In the genomic region with DNA sequence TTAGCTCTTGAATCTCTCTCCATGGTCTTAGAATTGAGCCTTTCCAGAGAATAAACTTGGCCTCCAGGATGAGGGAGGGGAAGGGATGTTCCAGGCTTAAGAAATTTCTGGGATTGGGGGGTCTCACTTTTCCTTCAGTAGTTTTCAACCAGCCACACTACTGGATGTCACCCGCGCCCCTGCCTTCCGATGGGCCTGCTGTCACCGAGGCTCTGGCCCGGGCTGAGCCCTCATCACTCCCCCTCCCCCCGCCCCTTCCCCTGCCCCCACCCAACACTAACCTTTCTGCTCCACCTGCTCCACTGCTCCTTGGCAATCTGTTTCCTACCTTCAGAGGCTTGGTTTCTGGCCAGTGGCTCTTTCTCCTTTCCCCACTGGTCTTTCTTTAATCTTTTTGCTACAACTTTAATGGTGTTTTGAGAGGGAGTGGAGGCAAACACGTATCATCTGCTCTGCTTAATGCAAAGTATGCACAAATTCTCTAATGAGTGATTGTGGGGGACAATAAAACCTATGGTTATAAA, we compare ENCODE assay signal across 17 cellular contexts.
DNase-seq lines count a peak whose midpoint lies in the region; ATAC-seq, FAIRE-seq and TF ChIP-seq lines count a peak whose summit lies in the region.
"Had no signal": no experiment of that assay in that cellular context is flagged by ENCODE, and none has a peak within 500 bp of the region (broad histone marks: within the 10 kb centered on the region; RNA-seq: fewer than 3 reads in every experiment).

No MANE protein-coding gene starts in this region.

- H3K27me3 ChIP-seq in HCT116 (ENCODE audit: insufficient read depth, low read length) (no peaks in the 10 kb centered on the region), keratinocyte (ENCODE audit: control insufficient read depth, extremely low read depth, insufficient read depth, low read length) (no peaks in the 10 kb centered on the region), smooth muscle cell (ENCODE audit: low read depth) (no peaks in the 10 kb centered on the region)
- H3K27me3 ChIP-seq: ascending aorta, gastrocnemius medialis had no signal

- H3K4me3 Mint-ChIP-seq in T-helper 17 cell = peak overlapping the region; percentile 39
- H3K4me3 Mint-ChIP-seq in activated CD4-positive, alpha-beta T cell treated with anti-CD3 and anti-CD28 coated beads, Interleukin-2, amount 10 ng/mL, durations not matched to agents 24 days and 14 days = no peak overlapping the region

- no peaks in the 10 kb centered on the region for H3K9me1 ChIP-seq in keratinocyte (ENCODE audit: control insufficient read depth, extremely low read depth, insufficient read depth, low read length)

- H3K27ac Mint-ChIP-seq in T-helper 17 cell = no peak overlapping the region
- H3K27ac Mint-ChIP-seq in activated CD4-positive, alpha-beta T cell treated with anti-CD3 and anti-CD28 coated beads, Interleukin-2, amount 10 ng/mL, durations not matched to agents 24 days and 14 days = no peak overlapping the region

- peaks cover 7% of the 10 kb centered on the region for H3K4me1 Mint-ChIP-seq in T-helper 17 cell
- peaks cover 2% of the 10 kb centered on the region for H3K4me1 Mint-ChIP-seq in activated CD4-positive, alpha-beta T cell treated with anti-CD3 and anti-CD28 coated beads, Interleukin-2, amount 10 ng/mL, durations not matched to agents 24 days and 14 days

- H3F3A ChIP-seq in smooth muscle cell (ENCODE audit: low read depth) = peaks cover 20% of the 10 kb centered on the region

- ATAC-seq in HCT116 = no peak
- no peak for ATAC-seq in T-helper 17 cell
- ATAC-seq: gastrocnemius medialis had no signal

- no peaks in the 10 kb centered on the region for H3K27me3 Mint-ChIP-seq in T-helper 17 cell
- H3K27me3 Mint-ChIP-seq in activated CD4-positive, alpha-beta T cell treated with anti-CD3 and anti-CD28 coated beads, Interleukin-2, amount 10 ng/mL, durations not matched to agents 24 days and 14 days = no peaks in the 10 kb centered on the region

- H3K4me2 ChIP-seq in HCT116 (ENCODE audit: low read length) (peak overlapping the region; percentile 48), keratinocyte (ENCODE audit: control insufficient read depth, extremely low read depth, insufficient read depth, low read depth, low read length) (peak overlapping the region; percentile 50), smooth muscle cell (peak overlapping the region; percentile 69)

- no peak overlapping the region for H3K4me3 ChIP-seq in HCT116 (replicated peaks in 1 of 2; ENCODE audit: low read depth in 1 of 2, low read length in 2 of 2)
- no peak overlapping the region for H3K4me3 ChIP-seq in keratinocyte (ENCODE audit: control insufficient read depth in 2 of 3, extremely low read depth in 1 of 3, insufficient read depth in 2 of 3, low read depth in 1 of 3, low read length in 3 of 3)
- no peak overlapping the region for H3K4me3 ChIP-seq in smooth muscle cell
- no peak overlapping the region for H3K4me3 ChIP-seq in foreskin fibroblast (ENCODE audit: low read depth in 1 of 2, low read length in 2 of 2)
- H3K4me3 ChIP-seq: ascending aorta, gastrocnemius medialis had no signal

- RAD21 ChIA-PET in HCT116 (lab: Charles Lee; ENCODE audit: low non-redundant PET in 1 of 2, low total read pairs in 2 of 2, uncharacterized antibody in 2 of 2, unreplicated experiment in 2 of 2) = no interaction called here

- intact Hi-C loops in HCT116 (cut with micrococcal nuclease) = no loop called here
- intact Hi-C loops in activated CD4-positive, alpha-beta T cell treated with anti-CD3 and anti-CD28 coated beads, Interleukin-2, amount 10 ng/mL, durations not matched to agents 24 days and 14 days (cut with micrococcal nuclease) = loop anchor here (5.0 kb wide), 1 partner anchor 836 kb away; no protein-coding TSS in a partner anchor

- no peak for FAIRE-seq in keratinocyte (lab: Jason Lieb, UNC)
- FAIRE-seq: colon, TTC549 had no signal

- H3K9me3 ChIP-seq in HCT116 (ENCODE audit: control insufficient read depth in 1 of 2, insufficient read depth in 1 of 2, low read depth in 1 of 2, low read length in 2 of 2) = no peaks in the 10 kb centered on the region
- no peaks in the 10 kb centered on the region for H3K9me3 ChIP-seq in T-helper 17 cell (ENCODE audit: control insufficient read depth, low read length, poor library complexity, severe bottlenecking)
- H3K9me3 ChIP-seq in keratinocyte (ENCODE audit: control insufficient read depth, low read depth, low read length) = no peaks in the 10 kb centered on the region
- H3K9me3 ChIP-seq in smooth muscle cell (replicated peaks; ENCODE audit: low read depth) = no peaks in the 10 kb centered on the region
- H3K9me3 ChIP-seq: ascending aorta, Caco-2, gastrocnemius medialis had no signal

- DNase-seq in HCT116 (ENCODE audit: low read depth, low spot score) = no peak
- DNase-seq in T-helper 17 cell = no peak
- DNase-seq in keratinocyte (ENCODE audit: low read depth, low spot score) = no peak
- DNase-seq in smooth muscle cell (lab: John Stamatoyannopoulos, UW; ENCODE audit: unreplicated experiment) = no peak
- DNase-seq in foreskin fibroblast = no peak
- no peak for DNase-seq in activated CD4-positive, alpha-beta T cell treated with anti-CD3 and anti-CD28 coated beads, Interleukin-2, amount 10 ng/mL, durations not matched to agents 24 days and 14 days
- DNase-seq in activated effector memory CD4-positive, alpha-beta T cell treated with Interleukin-2 at 50 U/mL for 16 hours = no peak
- DNase-seq: activated CD4-positive, alpha-beta T cell treated with anti-CD3 and anti-CD28 coated beads, Interleukin-2, amount 50 U/mL, for 1 hour; activated naive CD4-positive, alpha-beta T cell treated with Interleukin-2 at 50 U/mL for 16 hours; AML-193; Caco-2; gastrocnemius medialis; NCI-H2081; stimulated activated CD4-positive, alpha-beta T cell treated with anti-CD3 and anti-CD28 coated beads, Interleukin-1b, Interleukin-23, amount 100 ng/mL, for 48 hours had no signal

- H3K27ac ChIP-seq in HCT116 (ENCODE audit: low read depth, low read length) (no peak overlapping the region), keratinocyte (ENCODE audit: control insufficient read depth, insufficient read depth, low read length) (peak overlapping the region; percentile 58), smooth muscle cell (ENCODE audit: low read depth) (peak overlapping the region; percentile 99)
- H3K27ac ChIP-seq: gastrocnemius medialis had no signal

- H4K20me1 ChIP-seq in HCT116 (ENCODE audit: insufficient read depth) (no peaks in the 10 kb centered on the region), keratinocyte (ENCODE audit: control insufficient read depth, extremely low read depth, insufficient read depth, low read length) (no peaks in the 10 kb centered on the region), smooth muscle cell (ENCODE audit: low read depth) (no peaks in the 10 kb centered on the region)

- CTCF ChIA-PET in HCT116 (lab: Charles Lee) = interaction anchor here (1.6 kb wide), 1 partner anchor 13 kb away, joined by 7 read pairs; no protein-coding TSS in a partner anchor

- H3K36me3 ChIP-seq in HCT116 (ENCODE audit: control insufficient read depth in 1 of 2, insufficient read depth in 2 of 2, low read length in 2 of 2) = no peaks in the 10 kb centered on the region
- H3K36me3 ChIP-seq in keratinocyte (ENCODE audit: control insufficient read depth in 2 of 2, extremely low read depth in 1 of 2, insufficient read depth in 2 of 2, low read length in 2 of 2) = peaks cover 0 to 2% of the 10 kb centered on the region in 2 experiments
- H3K36me3 ChIP-seq in smooth muscle cell (ENCODE audit: low read depth) = no peaks in the 10 kb centered on the region
- H3K36me3 ChIP-seq: ascending aorta, gastrocnemius medialis had no signal

- H3K79me2 ChIP-seq in HCT116 (ENCODE audit: insufficient read depth, low read length) (no peaks in the 10 kb centered on the region), keratinocyte (ENCODE audit: control insufficient read depth, insufficient read depth, low read length) (peaks cover 40% of the 10 kb centered on the region), smooth muscle cell (ENCODE audit: low read depth) (peaks cover 8% of the 10 kb centered on the region)

- no peaks in the 10 kb centered on the region for H3K36me3 Mint-ChIP-seq in T-helper 17 cell (ENCODE audit: low read depth)
- H3K36me3 Mint-ChIP-seq in activated CD4-positive, alpha-beta T cell treated with anti-CD3 and anti-CD28 coated beads, Interleukin-2, amount 10 ng/mL, durations not matched to agents 24 days and 14 days (ENCODE audit: low read depth) = no peaks in the 10 kb centered on the region

- no peak for TF ChIP-seq CTCF in HCT116 (IDR thresholded peaks at IDR 0.05 in 2 of 3, conservative IDR thresholded peaks at IDR 0.05 in 1 of 3; ENCODE audit: borderline replicate concordance in 1 of 3, insufficient read depth in 1 of 3, low read depth in 2 of 3, low read length in 2 of 3)
- no peak for TF ChIP-seq CTCF in keratinocyte (optimal IDR thresholded peaks at IDR 0.05 in 1 of 3, IDR thresholded peaks at IDR 0.05 in 1 of 3, conservative IDR thresholded peaks at IDR 0.05 in 1 of 3; ENCODE audit: extremely low read depth in 1 of 3, insufficient read depth in 2 of 3, low read length in 3 of 3)
- TF ChIP-seq CTCF in smooth muscle cell (IDR thresholded peaks at IDR 0.05; ENCODE audit: borderline replicate concordance, insufficient read depth, poor library complexity, severe bottlenecking) = no peak
- no peak for TF ChIP-seq CTCF in foreskin fibroblast (IDR thresholded peaks at IDR 0.05; ENCODE audit: low read depth, low read length)

- H3K4me1 ChIP-seq in HCT116 (ENCODE audit: control insufficient read depth in 1 of 2, insufficient read depth in 2 of 2, low read length in 2 of 2) (peaks cover 10 to 20% of the 10 kb centered on the region in 2 experiments), keratinocyte (ENCODE audit: control insufficient read depth, extremely low read depth, insufficient read depth, low read length) (peaks cover 35% of the 10 kb centered on the region), smooth muscle cell (ENCODE audit: low read depth) (peaks cover 34% of the 10 kb centered on the region)

- H3K9me2 ChIP-seq in HCT116 (ENCODE audit: insufficient read depth) = no peaks in the 10 kb centered on the region

- no peaks in the 10 kb centered on the region for H3K9me3 Mint-ChIP-seq in activated CD4-positive, alpha-beta T cell treated with anti-CD3 and anti-CD28 coated beads, Interleukin-2, amount 10 ng/mL, durations not matched to agents 24 days and 14 days

- dilution Hi-C loops in keratinocyte (cut with MboI; ENCODE audit: extremely low pct_ligation_motif_present, low sequenced_read_pairs) = no loop called here

- POLR2A ChIA-PET in HCT116 (lab: Charles Lee) = no interaction called here

- 47% methylated on average over 5 of the region's 7 CpGs for WGBS in smooth muscle cell (ENCODE audit: low lambda C conversion rate)

- no peak for TF ChIP-seq POLR2A in HCT116 (IDR thresholded peaks at IDR 0.05; ENCODE audit: borderline replicate concordance, extremely low read depth, insufficient read depth, insufficient read length)

- no peak overlapping the region for H2AFZ ChIP-seq in HCT116 (ENCODE audit: low read depth, low read length, poor library complexity, severe bottlenecking)
- H2AFZ ChIP-seq in keratinocyte (ENCODE audit: control insufficient read depth, low read length) = no peak overlapping the region
- H2AFZ ChIP-seq in smooth muscle cell (ENCODE audit: low read depth) = no peak overlapping the region

- BruUV-seq in HCT116 (replicated peaks; lab: Mats Ljungman, UMichigan) = no TSS peak

- TF ChIP-seq RAD21 in HCT116 (IDR thresholded peaks at IDR 0.05; ENCODE audit: low read depth) = no peak

- H3K9ac ChIP-seq in HCT116 (ENCODE audit: low read length) (no peak overlapping the region), keratinocyte (ENCODE audit: control insufficient read depth, extremely low read depth, insufficient read depth, low read length) (no peak overlapping the region), smooth muscle cell (ENCODE audit: low read depth) (peak overlapping the region; percentile 26)
